Comparison of ENCODE assay signal across 28 cellular contexts in genomic region chr9:747567-747966, GRCh38.
A peak's percentile ranks its signal among the peaks of the same experiment; 100 is the strongest.
DNase-seq lines count a peak whose midpoint lies in the region; ATAC-seq and TF ChIP-seq lines count a peak whose summit lies in the region.
"Had no signal": no experiment of that assay in that cellular context is flagged by ENCODE, and none has a peak within 500 bp of the region (broad histone marks: within the 10 kb centered on the region; RNA-seq: fewer than 3 reads in every experiment).

No MANE protein-coding gene starts in this region.

- H3K4me2 ChIP-seq in Loucy (ENCODE audit: low read depth, low read length, poor library complexity, severe bottlenecking): peak overlapping the region; percentile 96
- H3K4me2 ChIP-seq: smooth muscle cell had no signal

- no peaks in the 10 kb centered on the region for H3K9me3 Mint-ChIP-seq in activated T-cell treated with anti-CD3 and anti-CD28 coated beads, Interleukin-2, amount 50 U/mL, for 4 hours
- H3K9me3 Mint-ChIP-seq in stimulated activated naive B cell treated with anti-CD40 and anti-IgM and Interleukin-4, amounts not matched to agents 10 μg/mL and 1 μg/mL and 100 μg/mL, for 72 hours: no peaks in the 10 kb centered on the region
- H3K9me3 Mint-ChIP-seq: activated CD4-positive, alpha-beta T cell treated with anti-CD3 and anti-CD28 coated beads, Interleukin-2, amount 10 ng/mL, durations not matched to agents 7 days and 5 days; activated naive CD4-positive, alpha-beta T cell treated with anti-CD3 and anti-CD28 coated beads, Interleukin-2, amount 10 ng/mL, durations not matched to agents 7 days and 5 days; activated T-helper 1 cell treated with anti-CD3 and anti-CD28 coated beads, Interleukin-12 subunit alpha, Interleukin-12 subunit beta, Interleukin-2, Interleukin-4 antibody, amounts not matched to agents 30 ng/mL and 10 ng/mL and 1 ng/mL, durations not matched to agents 14 hours and 24 hours and 36 hours; mesothelial cell of epicardium; naive thymus-derived CD8-positive, alpha-beta T cell; WTC11 had no signal

- H3K9me2 ChIP-seq in Loucy (replicated peaks; ENCODE audit: low read depth, low read length): no peaks in the 10 kb centered on the region

- no peaks in the 10 kb centered on the region for H4K20me1 ChIP-seq in Loucy (ENCODE audit: insufficient read depth, low read length, poor library complexity, severe bottlenecking)

- TF ChIP-seq CTCF in Loucy (conservative IDR thresholded peaks at IDR 0.05; ENCODE audit: low read length) (no peak), epithelial cell of esophagus (IDR thresholded peaks at IDR 0.05; ENCODE audit: insufficient read depth, low read depth, low read length, missing control alignments) (no peak), sigmoid colon (IDR thresholded peaks at IDR 0.05) (no peak), testis (IDR thresholded peaks at IDR 0.05) (no peak)

- intact Hi-C loops in sigmoid colon (cut with DNase I) (no loop called here), testis (cut with DNase I; ENCODE audit: low total_unique reads) (loop anchor here (10.0 kb wide), 1 partner anchor 53 kb away; no protein-coding TSS in a partner anchor)

- ATAC-seq in activated T-cell treated with anti-CD3 and anti-CD28 coated beads, Interleukin-2, amount 50 U/mL, for 4 hours: no peak
- ATAC-seq in stimulated activated naive B cell treated with anti-CD40 and anti-IgM and Interleukin-4, amounts not matched to agents 10 μg/mL and 1 μg/mL and 100 μg/mL, for 72 hours (replicated peaks): no peak
- ATAC-seq: activated CD8-positive, alpha-beta memory T cell treated with anti-CD3 and anti-CD28 coated beads, Interleukin-2, amount 10 ng/mL, durations not matched to agents 7 days and 5 days; naive thymus-derived CD8-positive, alpha-beta T cell; WTC11 had no signal

- peaks cover 9% of the 10 kb centered on the region for H3K36me3 Mint-ChIP-seq in activated T-cell treated with anti-CD3 and anti-CD28 coated beads, Interleukin-2, amount 50 U/mL, for 4 hours (ENCODE audit: insufficient read depth)
- no peaks in the 10 kb centered on the region for H3K36me3 Mint-ChIP-seq in stimulated activated naive B cell treated with anti-CD40 and anti-IgM and Interleukin-4, amounts not matched to agents 10 μg/mL and 1 μg/mL and 100 μg/mL, for 72 hours

- no peak overlapping the region for H2AFZ ChIP-seq in Loucy (ENCODE audit: low read length)

- peak overlapping the region; percentile 96 for H3K9ac ChIP-seq in Loucy (ENCODE audit: low read depth, low read length, poor library complexity, severe bottlenecking)

- TF ChIP-seq POLR2A in sigmoid colon (IDR thresholded peaks at IDR 0.05) (no peak), testis (IDR thresholded peaks at IDR 0.05) (no peak)

- H3K36me3 ChIP-seq in Loucy (ENCODE audit: insufficient read depth, low read length) (peaks cover 34% of the 10 kb centered on the region), sigmoid colon (peaks cover 11 to 26% (median 13%) of the 10 kb centered on the region in 4 donors), testis (ENCODE audit: low read depth, missing control alignments) (no peaks in the 10 kb centered on the region)

- H3K27me3 Mint-ChIP-seq in activated T-cell treated with anti-CD3 and anti-CD28 coated beads, Interleukin-2, amount 50 U/mL, for 4 hours (ENCODE audit: low read depth): no peaks in the 10 kb centered on the region
- H3K27me3 Mint-ChIP-seq in stimulated activated naive B cell treated with anti-CD40 and anti-IgM and Interleukin-4, amounts not matched to agents 10 μg/mL and 1 μg/mL and 100 μg/mL, for 72 hours: peaks cover 0 to 3% of the 10 kb centered on the region in 2 donors
- H3K27me3 Mint-ChIP-seq: activated naive CD4-positive, alpha-beta T cell treated with anti-CD3 and anti-CD28 coated beads, Interleukin-2, amount 10 ng/mL, durations not matched to agents 7 days and 5 days had no signal

- H3K27ac ChIP-seq in sigmoid colon (peak overlapping the region in 3 of 4 donors; percentile 88 to 96 (median 93)), testis (no peak overlapping the region)
- H3K27ac ChIP-seq: cardiac muscle cell, Peyer's patch had no signal

- H3K4me1 ChIP-seq in Loucy (ENCODE audit: insufficient read depth, low read length, poor library complexity, severe bottlenecking): peaks cover 82% of the 10 kb centered on the region
- H3K4me1 ChIP-seq in sigmoid colon: peaks cover 0 to 64% (median 47%) of the 10 kb centered on the region in 4 donors
- H3K4me1 ChIP-seq in testis: peaks cover 19% of the 10 kb centered on the region

- H3F3A ChIP-seq in Loucy (ENCODE audit: low read depth): peaks cover 8% of the 10 kb centered on the region

- no peak for TF ChIP-seq EP300 in sigmoid colon (IDR thresholded peaks at IDR 0.05)

- WGBS in sigmoid colon, 2 donors: 34 to 85% methylated on average over 1 of the region's 1 CpG
- 100% methylated on average over 1 of the region's 1 CpG for WGBS in testis, 2 donors

- H3K27ac Mint-ChIP-seq in stimulated activated naive B cell treated with anti-CD40 and anti-IgM and Interleukin-4, amounts not matched to agents 10 μg/mL and 1 μg/mL and 100 μg/mL, for 72 hours: no peak overlapping the region
- H3K27ac Mint-ChIP-seq: activated CD4-positive, alpha-beta T cell treated with anti-CD3 and anti-CD28 coated beads, Interleukin-2, amount 10 ng/mL, durations not matched to agents 7 days and 5 days; activated CD8-positive, alpha-beta memory T cell treated with anti-CD3 and anti-CD28 coated beads, Interleukin-2, amount 10 ng/mL, durations not matched to agents 7 days and 5 days; activated naive CD4-positive, alpha-beta T cell treated with anti-CD3 and anti-CD28 coated beads, Interleukin-2, amount 10 ng/mL, durations not matched to agents 7 days and 5 days; activated T-helper 1 cell treated with anti-CD3 and anti-CD28 coated beads, Interleukin-12 subunit alpha, Interleukin-12 subunit beta, Interleukin-2, Interleukin-4 antibody, amounts not matched to agents 30 ng/mL and 10 ng/mL and 1 ng/mL, durations not matched to agents 14 hours and 24 hours and 36 hours had no signal

- H3K27me3 ChIP-seq in Loucy (ENCODE audit: insufficient read depth, low read length, poor library complexity, severe bottlenecking) (no peaks in the 10 kb centered on the region), sigmoid colon (no peaks in the 10 kb centered on the region), testis (no peaks in the 10 kb centered on the region)
- H3K27me3 ChIP-seq: cardiac muscle cell, MG63, Peyer's patch had no signal

- H3K79me2 ChIP-seq in Loucy (ENCODE audit: insufficient read depth, low read length): peaks cover 54% of the 10 kb centered on the region

- DNase-seq in DMS 273 treated with DMSO at 0.1 percent for 48 hours (lab: John Stamatoyannopoulos, UW) (peak; percentile 10), epithelial cell of esophagus (ENCODE audit: low read depth) (peak; percentile 27), sigmoid colon (no peak), testis (no peak)
- DNase-seq in activated T-cell treated with anti-CD3 and anti-CD28 coated beads, Interleukin-2, amount 50 U/mL, for 4 hours: no peak
- DNase-seq in stimulated activated naive B cell treated with anti-CD40 and anti-IgM and Interleukin-4, amounts not matched to agents 10 μg/mL and 1 μg/mL and 100 μg/mL, for 72 hours: no peak
- DNase-seq in activated CD8-positive, alpha-beta memory T cell treated with anti-CD3 and anti-CD28 coated beads, Interleukin-2, amount 50 U/mL, for 4 hours: no peak
- DNase-seq: activated CD4-positive, alpha-beta T cell treated with anti-CD3 and anti-CD28 coated beads, Interleukin-2, amount 10 ng/mL, durations not matched to agents 7 days and 5 days; activated CD8-positive, alpha-beta memory T cell treated with anti-CD3 and anti-CD28 coated beads, Interleukin-2, amount 10 ng/mL, durations not matched to agents 7 days and 5 days; activated naive CD4-positive, alpha-beta T cell treated with anti-CD3 and anti-CD28 coated beads, Interleukin-2, amount 10 ng/mL, durations not matched to agents 7 days and 5 days; EL; MG63; naive thymus-derived CD8-positive, alpha-beta T cell; NCI-H1417; NCI-H2081 treated with DMSO at 0.1 percent for 48 hours; NCI-H226; NCI-H69; nucleus accumbens; Peyer's patch; SIG-M5; stimulated activated CD4-positive, alpha-beta T cell treated with anti-CD3 and anti-CD28 coated beads, Interleukin-1b, Interleukin-23, amount 100 ng/mL, for 48 hours had no signal

- no peak overlapping the region for H3K4me3 Mint-ChIP-seq in activated T-cell treated with anti-CD3 and anti-CD28 coated beads, Interleukin-2, amount 50 U/mL, for 4 hours
- no peak overlapping the region for H3K4me3 Mint-ChIP-seq in stimulated activated naive B cell treated with anti-CD40 and anti-IgM and Interleukin-4, amounts not matched to agents 10 μg/mL and 1 μg/mL and 100 μg/mL, for 72 hours
- H3K4me3 Mint-ChIP-seq: activated CD4-positive, alpha-beta T cell treated with anti-CD3 and anti-CD28 coated beads, Interleukin-2, amount 10 ng/mL, durations not matched to agents 7 days and 5 days; activated CD8-positive, alpha-beta memory T cell treated with anti-CD3 and anti-CD28 coated beads, Interleukin-2, amount 10 ng/mL, durations not matched to agents 7 days and 5 days; activated naive CD4-positive, alpha-beta T cell treated with anti-CD3 and anti-CD28 coated beads, Interleukin-2, amount 10 ng/mL, durations not matched to agents 7 days and 5 days; activated T-helper 1 cell treated with anti-CD3 and anti-CD28 coated beads, Interleukin-12 subunit alpha, Interleukin-12 subunit beta, Interleukin-2, Interleukin-4 antibody, amounts not matched to agents 30 ng/mL and 10 ng/mL and 1 ng/mL, durations not matched to agents 14 hours and 24 hours and 36 hours; mesothelial cell of epicardium; WTC11 had no signal

- no peaks in the 10 kb centered on the region for H3K9me3 ChIP-seq in Loucy (ENCODE audit: insufficient read depth, low read depth, low read length)
- no peaks in the 10 kb centered on the region for H3K9me3 ChIP-seq in sigmoid colon
- no peaks in the 10 kb centered on the region for H3K9me3 ChIP-seq in testis
- H3K9me3 ChIP-seq: MG63, Peyer's patch had no signal

- peaks cover 49% of the 10 kb centered on the region for H3K4me1 Mint-ChIP-seq in activated T-cell treated with anti-CD3 and anti-CD28 coated beads, Interleukin-2, amount 50 U/mL, for 4 hours (ENCODE audit: low read depth)
- peaks cover 7 to 20% of the 10 kb centered on the region in 2 donors for H3K4me1 Mint-ChIP-seq in stimulated activated naive B cell treated with anti-CD40 and anti-IgM and Interleukin-4, amounts not matched to agents 10 μg/mL and 1 μg/mL and 100 μg/mL, for 72 hours

- H3K4me3 ChIP-seq in Loucy (ENCODE audit: low read length, poor library complexity, severe bottlenecking) (peak overlapping the region; percentile 76), epithelial cell of esophagus (ENCODE audit: low read length) (no peak overlapping the region), sigmoid colon (no peak overlapping the region), testis (no peak overlapping the region)
- H3K4me3 ChIP-seq: cardiac muscle cell, coronary artery, MG63, Peyer's patch, smooth muscle cell had no signal

Comparison
In these comparisons a context has a peak if more than half of its experiments do, and no peak if none do; other contexts are left out.
1. DNase-seq: peak in DMS 273 treated with DMSO at 0.1 percent for 48 hours (single experiment) and epithelial cell of esophagus (single experiment); none in sigmoid colon (single experiment), activated T-cell treated with anti-CD3 and anti-CD28 coated beads, Interleukin-2, amount 50 U/mL, for 4 hours (single experiment), stimulated activated naive B cell treated with anti-CD40 and anti-IgM and Interleukin-4, amounts not matched to agents 10 μg/mL and 1 μg/mL and 100 μg/mL, for 72 hours (single experiment), activated CD8-positive, alpha-beta memory T cell treated with anti-CD3 and anti-CD28 coated beads, Interleukin-2, amount 50 U/mL, for 4 hours (single experiment) and testis (single experiment).
2. H3K27ac ChIP-seq: peak in sigmoid colon (3 of 4); none in testis (0 of 2).